Comparison of ENCODE assay signal across 15 cellular contexts in the genomic region with DNA sequence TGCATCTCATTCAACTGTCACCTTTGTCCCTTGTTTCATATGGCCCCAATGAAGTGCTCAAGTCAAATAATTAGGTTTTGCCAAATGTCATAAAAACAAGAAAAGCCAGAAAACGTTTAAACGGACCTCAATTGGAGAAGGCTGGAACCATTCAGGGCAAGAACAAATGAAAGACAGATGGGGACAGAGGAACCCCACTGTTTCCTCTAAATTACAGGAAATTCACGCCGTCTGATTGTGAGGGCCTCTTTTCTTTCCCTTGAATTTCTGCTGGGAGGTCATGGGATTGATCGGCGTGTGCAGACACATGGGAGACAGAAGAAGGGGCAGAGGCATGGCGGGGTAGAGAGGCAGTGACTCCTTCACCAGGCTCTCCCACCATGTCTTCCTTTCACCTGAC.
DNase-seq lines count a peak whose midpoint lies in the region; ATAC-seq and TF ChIP-seq lines count a peak whose summit lies in the region.
"Had no signal": no experiment of that assay in that cellular context is flagged by ENCODE, and none has a peak within 500 bp of the region (broad histone marks: within the 10 kb centered on the region; RNA-seq: fewer than 3 reads in every experiment).

No MANE protein-coding gene starts in this region.

- POLR2A ChIA-PET in A673 (lab: Charles Lee; ENCODE audit: low non-redundant PET): no interaction called here

- H3K36me3 Mint-ChIP-seq in activated T-helper 2 cell treated with anti-CD3 and anti-CD28 coated beads, Interferon-gamma antibody, Interleukin-2, Interleukin-4, amounts not matched to agents 10 μg/mL and 5 μg/mL and 100 μg/mL, durations not matched to agents 14 hours and 24 hours and 36 hours (ENCODE audit: low read depth): no peaks in the 10 kb centered on the region
- H3K36me3 Mint-ChIP-seq: CD4-positive, CD25-positive, alpha-beta regulatory T cell had no signal

- H3K4me3 Mint-ChIP-seq in activated T-helper 2 cell treated with anti-CD3 and anti-CD28 coated beads, Interferon-gamma antibody, Interleukin-2, Interleukin-4, amounts not matched to agents 10 μg/mL and 5 μg/mL and 100 μg/mL, durations not matched to agents 14 hours and 24 hours and 36 hours (ENCODE audit: low read depth): no peak overlapping the region
- H3K4me3 Mint-ChIP-seq: CD4-positive, CD25-positive, alpha-beta regulatory T cell; GM23338 had no signal

- DNase-seq in A673 (ENCODE audit: low spot score): peak; percentile 86
- DNase-seq in NCI-H2081 treated with DMSO at 0.1 percent for 48 hours (lab: John Stamatoyannopoulos, UW): peak; percentile 3
- DNase-seq in NCI-H748 treated with DMSO at 0.1 percent for 48 hours (lab: John Stamatoyannopoulos, UW): peak; percentile 9
- DNase-seq in cerebellum (ENCODE audit: low spot score): peak; percentile 32
- no peak for DNase-seq in spleen
- no peak for DNase-seq in activated T-helper 2 cell treated with anti-CD3 and anti-CD28 coated beads, Interferon-gamma antibody, Interleukin-2, Interleukin-4, amounts not matched to agents 10 μg/mL and 5 μg/mL and 100 μg/mL, durations not matched to agents 14 hours and 24 hours and 36 hours (ENCODE audit: low spot score)
- DNase-seq in dedifferentiated amniotic fluid mesenchymal stem cell (ENCODE audit: extremely low spot score): no peak
- DNase-seq: AML-193; CD4-positive, CD25-positive, alpha-beta regulatory T cell; DMS53; H7 had no signal

- peaks cover 1% of the 10 kb centered on the region for H3K27me3 Mint-ChIP-seq in activated T-helper 2 cell treated with anti-CD3 and anti-CD28 coated beads, Interferon-gamma antibody, Interleukin-2, Interleukin-4, amounts not matched to agents 10 μg/mL and 5 μg/mL and 100 μg/mL, durations not matched to agents 14 hours and 24 hours and 36 hours (ENCODE audit: low read depth)
- H3K27me3 Mint-ChIP-seq: CD4-positive, CD25-positive, alpha-beta regulatory T cell had no signal

- no peak for ATAC-seq in GM18868 (IDR thresholded peaks at IDR 0.05; ENCODE audit: unreplicated experiment)
- ATAC-seq: GM23338 had no signal

- CTCF ChIA-PET in A673 (lab: Charles Lee): interaction anchor here (0.6 kb wide), 1 partner anchor 434 kb away, joined by 3 read pairs; no protein-coding TSS in a partner anchor

- H3K36me3 ChIP-seq in A673 (ENCODE audit: insufficient read depth, low read length, poor library complexity, severe bottlenecking): no peaks in the 10 kb centered on the region
- H3K36me3 ChIP-seq in spleen: no peaks in the 10 kb centered on the region
- H3K36me3 ChIP-seq: BLaER1 treated with 17β-estradiol and CSF1 and Interleukin-3, amounts not matched to agents 10 nM and 100 nM had no signal

- no peaks in the 10 kb centered on the region for H3K9me3 ChIP-seq in A673 (ENCODE audit: low read depth, low read length, poor library complexity, severe bottlenecking)
- no peaks in the 10 kb centered on the region for H3K9me3 ChIP-seq in spleen
- H3K9me3 ChIP-seq: BLaER1 treated with 17β-estradiol and CSF1 and Interleukin-3, amounts not matched to agents 10 nM and 100 nM had no signal

- H3K27ac ChIP-seq in A673 (ENCODE audit: low read depth, low read length, poor library complexity, severe bottlenecking) (no peak overlapping the region), spleen (no peak overlapping the region)
- H3K27ac ChIP-seq: 22Rv1; BLaER1 treated with 17β-estradiol and CSF1 and Interleukin-3, amounts not matched to agents 10 nM and 100 nM had no signal

- H3K4me3 ChIP-seq in A673 (ENCODE audit: low read depth, low read length, poor library complexity, severe bottlenecking) (no peak overlapping the region), spleen (no peak overlapping the region)
- H3K4me3 ChIP-seq: BLaER1 treated with 17β-estradiol and CSF1 and Interleukin-3, amounts not matched to agents 10 nM and 100 nM; GM23338 had no signal

- no peaks in the 10 kb centered on the region for H3K4me1 Mint-ChIP-seq in activated T-helper 2 cell treated with anti-CD3 and anti-CD28 coated beads, Interferon-gamma antibody, Interleukin-2, Interleukin-4, amounts not matched to agents 10 μg/mL and 5 μg/mL and 100 μg/mL, durations not matched to agents 14 hours and 24 hours and 36 hours (ENCODE audit: low read depth)
- H3K4me1 Mint-ChIP-seq: CD4-positive, CD25-positive, alpha-beta regulatory T cell had no signal

- no peak overlapping the region for H3K27ac Mint-ChIP-seq in activated T-helper 2 cell treated with anti-CD3 and anti-CD28 coated beads, Interferon-gamma antibody, Interleukin-2, Interleukin-4, amounts not matched to agents 10 μg/mL and 5 μg/mL and 100 μg/mL, durations not matched to agents 14 hours and 24 hours and 36 hours
- H3K27ac Mint-ChIP-seq: CD4-positive, CD25-positive, alpha-beta regulatory T cell; GM23338 had no signal

- no TSS peak for BruUV-seq in A673 (replicated peaks; lab: Mats Ljungman, UMichigan)

- WGBS in spleen, 5 donors: 80 to 92% (median 82%) methylated on average over 7 of the region's 7 CpGs

- TF ChIP-seq POLR2A in spleen (IDR thresholded peaks at IDR 0.05): no peak

- H3K27me3 ChIP-seq in A673 (replicated peaks; ENCODE audit: insufficient read depth, low read depth, low read length, poor library complexity): no peaks in the 10 kb centered on the region
- peaks cover 0 to 3% (median 0%) of the 10 kb centered on the region in 7 donors for H3K27me3 ChIP-seq in spleen (replicated peaks in 1 of 7)
- H3K27me3 ChIP-seq: BLaER1 treated with 17β-estradiol and CSF1 and Interleukin-3, amounts not matched to agents 10 nM and 100 nM had no signal

- intact Hi-C loops in A673 (cut with micrococcal nuclease; ENCODE audit: unreplicated experiment): loop anchor here (2.0 kb wide), 1 partner anchor 282 kb away; no protein-coding TSS in a partner anchor
- intact Hi-C loops in spleen (cut with DNase I; ENCODE audit: low total_unique reads): loop anchor here (10.0 kb wide), 1 partner anchor 1576 kb away; a partner anchor contains a TSS
- intact Hi-C loops in activated T-helper 2 cell treated with anti-CD3 and anti-CD28 coated beads, Interferon-gamma antibody, Interleukin-2, Interleukin-4, amounts not matched to agents 10 μg/mL and 5 μg/mL and 100 μg/mL, durations not matched to agents 14 hours and 24 hours and 36 hours (cut with micrococcal nuclease): no loop called here

- H3K9me3 Mint-ChIP-seq in activated T-helper 2 cell treated with anti-CD3 and anti-CD28 coated beads, Interferon-gamma antibody, Interleukin-2, Interleukin-4, amounts not matched to agents 10 μg/mL and 5 μg/mL and 100 μg/mL, durations not matched to agents 14 hours and 24 hours and 36 hours: no peaks in the 10 kb centered on the region
- H3K9me3 Mint-ChIP-seq: GM23338 had no signal

- TF ChIP-seq CTCF in A673 (conservative IDR thresholded peaks at IDR 0.05; ENCODE audit: low read depth, low read length) (no peak), spleen (IDR thresholded peaks at IDR 0.05 in 8 of 11, conservative IDR thresholded peaks at IDR 0.05 in 3 of 11) (no peak)

- peaks cover 16% of the 10 kb centered on the region for H3K4me1 ChIP-seq in A673 (ENCODE audit: insufficient read depth, low read length, poor library complexity, severe bottlenecking)
- peaks cover 0 to 6% (median 0%) of the 10 kb centered on the region in 6 donors for H3K4me1 ChIP-seq in spleen

Comparison
In these comparisons a context has a peak if more than half of its experiments do, and no peak if none do; other contexts are left out.
1. DNase-seq: peak in A673 (single experiment), NCI-H2081 treated with DMSO at 0.1 percent for 48 hours (single experiment), NCI-H748 treated with DMSO at 0.1 percent for 48 hours (single experiment) and cerebellum (single experiment); none in spleen (single experiment), activated T-helper 2 cell treated with anti-CD3 and anti-CD28 coated beads, Interferon-gamma antibody, Interleukin-2, Interleukin-4, amounts not matched to agents 10 μg/mL and 5 μg/mL and 100 μg/mL, durations not matched to agents 14 hours and 24 hours and 36 hours (single experiment) and dedifferentiated amniotic fluid mesenchymal stem cell (single experiment).